ENCODE assay signal across 8 cellular contexts in the genomic region with DNA sequence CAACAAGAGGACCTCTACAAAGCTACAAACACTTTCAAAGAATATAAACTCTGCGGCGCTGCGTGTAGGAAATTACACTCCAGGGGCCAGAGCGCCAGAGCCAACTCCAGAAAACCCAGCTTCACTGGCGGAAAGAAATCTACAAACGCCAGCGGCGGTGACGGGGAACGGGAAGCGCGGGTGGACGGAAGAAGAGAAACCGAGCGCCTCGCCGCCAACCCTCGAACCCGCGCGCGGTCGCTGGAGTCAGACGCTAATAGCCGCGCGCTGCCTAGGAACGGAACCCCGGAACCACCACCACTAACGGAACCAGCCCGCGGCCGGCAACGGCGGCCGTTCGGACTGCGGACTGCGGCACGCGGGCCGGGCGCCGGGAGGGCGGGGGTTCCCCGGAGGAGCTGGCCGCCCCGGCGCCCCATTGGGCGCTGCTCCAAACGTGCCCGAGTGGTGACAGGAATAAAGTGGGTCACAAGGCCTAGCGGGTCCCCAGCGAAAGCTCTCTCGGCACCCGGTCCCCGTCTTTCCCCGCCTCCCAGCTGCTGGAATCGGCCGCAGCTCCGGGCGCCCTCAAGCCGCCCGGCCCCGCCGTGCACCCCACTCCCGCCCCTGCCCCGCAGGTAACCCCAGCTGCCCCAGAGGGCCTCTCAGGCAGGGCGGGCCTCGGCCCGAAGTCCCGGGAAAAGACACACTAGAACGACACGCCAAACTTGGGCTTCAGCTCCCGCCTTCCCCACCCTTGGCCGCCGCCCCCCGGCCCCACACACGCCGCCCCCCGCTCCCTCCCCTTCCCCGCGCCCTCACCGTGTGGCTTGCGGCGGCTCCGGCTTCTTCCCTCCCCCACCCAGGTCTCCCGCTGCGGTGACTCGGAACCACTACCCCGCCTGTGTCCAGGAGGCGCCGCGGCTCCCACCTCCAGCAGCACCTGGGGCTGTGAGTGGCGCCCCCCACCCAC. TPM values are rescaled to one million over a fixed set of nuclear protein-coding genes. Genes with fewer than 3 reads are reported as not detected.
DNase-seq lines count a peak whose midpoint lies in the region; ATAC-seq, FAIRE-seq and TF ChIP-seq lines count a peak whose summit lies in the region.

No MANE protein-coding gene starts in this region.

- H3K9ac ChIP-seq in astrocyte (ENCODE audit: low read length) = peak overlapping the region; percentile 90

- no peaks in the 10 kb centered on the region for H3K27me3 Mint-ChIP-seq in astrocyte (ENCODE audit: low read depth, unreplicated experiment)

- H3K4me1 ChIP-seq in astrocyte (ENCODE audit: insufficient read depth, low read length) (peaks cover 27% of the 10 kb centered on the region), hepatocyte (ENCODE audit: insufficient read depth) (peaks cover 31% of the 10 kb centered on the region)

- H3K9me2 ChIP-seq in hepatocyte (replicated peaks; ENCODE audit: insufficient read depth) = no peaks in the 10 kb centered on the region

- peak overlapping the region; percentile 92 for H3K27ac Mint-ChIP-seq in astrocyte (ENCODE audit: unreplicated experiment)

- H4K20me1 ChIP-seq in astrocyte (ENCODE audit: insufficient read depth, low read length) (peaks cover 26% of the 10 kb centered on the region), hepatocyte (ENCODE audit: insufficient read depth, poor library complexity, severe bottlenecking) (peaks cover 12% of the 10 kb centered on the region)

- H3K27me3 ChIP-seq in astrocyte (ENCODE audit: insufficient read depth, low read length) = no peaks in the 10 kb centered on the region
- no peaks in the 10 kb centered on the region for H3K27me3 ChIP-seq in hepatocyte

- H3K4me3 ChIP-seq in astrocyte (ENCODE audit: insufficient read depth, low read depth, low read length) = peak overlapping the region; percentile 88
- H3K4me3 ChIP-seq in hepatocyte = peak overlapping the region; percentile 70
- peak overlapping the region; percentile 80 for H3K4me3 ChIP-seq in retinal pigment epithelial cell (ENCODE audit: low read length)

- no peaks in the 10 kb centered on the region for H3K9me3 Mint-ChIP-seq in astrocyte (ENCODE audit: unreplicated experiment)

- no peak for FAIRE-seq in astrocyte (lab: Jason Lieb, UNC)
- FAIRE-seq in D721Med (lab: Jason Lieb, UNC) = no peak

- no peaks in the 10 kb centered on the region for H3K36me3 Mint-ChIP-seq in astrocyte (ENCODE audit: low read depth, unreplicated experiment)

- ATAC-seq in HG02852 (IDR thresholded peaks at IDR 0.05; ENCODE audit: unreplicated experiment) = peak; percentile 38

- peak overlapping the region; percentile 50 for H2AFZ ChIP-seq in astrocyte (ENCODE audit: low read depth, low read length)
- peak overlapping the region; percentile 90 for H2AFZ ChIP-seq in hepatocyte

- TF ChIP-seq POLR2A in GM15510 (IDR thresholded peaks at IDR 0.05; ENCODE audit: borderline replicate concordance, extremely low read depth, insufficient read length) = peak; percentile 57

- H3K79me2 ChIP-seq in astrocyte (ENCODE audit: insufficient read depth, low read length) (peaks cover 39% of the 10 kb centered on the region), hepatocyte (peaks cover 44% of the 10 kb centered on the region)

- H3K4me3 Mint-ChIP-seq in astrocyte (ENCODE audit: unreplicated experiment) = peak overlapping the region; percentile 93

- under 1% methylated on average over 37 of the region's 95 CpGs for WGBS in hepatocyte (ENCODE audit: low lambda C conversion rate, missing lambda C conversion rate)

- DNase-seq in NCI-H1694 treated with DMSO at 0.1 percent for 48 hours (lab: John Stamatoyannopoulos, UW) = peak; percentile 46
- DNase-seq in T-helper 22 cell (ENCODE audit: low read depth) = peak; percentile 60
- DNase-seq in astrocyte (ENCODE audit: low read depth) = peak; percentile 41
- DNase-seq in hepatocyte (ENCODE audit: low spot score) = peak; percentile 87
- no peak for DNase-seq in retinal pigment epithelial cell (ENCODE audit: low read depth)
- no peak for DNase-seq in D721Med (ENCODE audit: insufficient read length, low spot score)

- H3K9me3 ChIP-seq in astrocyte (ENCODE audit: insufficient read depth, low read depth, low read length) (no peaks in the 10 kb centered on the region), hepatocyte (ENCODE audit: low read depth) (no peaks in the 10 kb centered on the region)

- H3K36me3 ChIP-seq in astrocyte (ENCODE audit: insufficient read depth, low read length) (no peaks in the 10 kb centered on the region), hepatocyte (replicated peaks; ENCODE audit: insufficient read depth, low read depth) (no peaks in the 10 kb centered on the region)

- H3K4me1 Mint-ChIP-seq in astrocyte (ENCODE audit: low read depth, unreplicated experiment) = peaks cover 38% of the 10 kb centered on the region

- no peak for TF ChIP-seq CTCF in astrocyte (IDR thresholded peaks at IDR 0.05; ENCODE audit: insufficient read depth, low read depth, low read length)
- no peak for TF ChIP-seq CTCF in hepatocyte (IDR thresholded peaks at IDR 0.05; ENCODE audit: poor library complexity)
- no peak for TF ChIP-seq CTCF in retinal pigment epithelial cell (conservative IDR thresholded peaks at IDR 0.05; ENCODE audit: low read depth, low read length)
- TF ChIP-seq CTCF in D721Med (IDR thresholded peaks at IDR 0.05; ENCODE audit: insufficient read depth, missing control alignments) = no peak

- H3K4me2 ChIP-seq in astrocyte (ENCODE audit: low read length) (peak overlapping the region; percentile 94), hepatocyte (peak overlapping the region; percentile 87)

- H3K27ac ChIP-seq in astrocyte (ENCODE audit: low read depth, low read length) (peak overlapping the region; percentile 92), hepatocyte (peak overlapping the region; percentile 96)

RNA-seq across cellular contexts. Expression of a gene that starts 0.8 kb away (rescaled TPM):
- total RNA-seq in astrocyte (20.4 and 21.4 TPM in 2 replicates), hepatocyte (26.2 and 29.3 TPM in 2 replicates)
- polyA plus RNA-seq in hepatocyte = 9.6 and 10.4 TPM in 2 replicates

RNA-seq across cellular contexts. Expression of a gene that starts 46.1 kb away (rescaled TPM):
- total RNA-seq in astrocyte (not detected in 2 replicates), hepatocyte (not detected in 2 replicates)
- polyA plus RNA-seq in hepatocyte = not detected in 2 replicates

Comparison
In these comparisons a context has a peak if more than half of its experiments do, and no peak if none do; other contexts are left out.
1. DNase-seq: peak in NCI-H1694 treated with DMSO at 0.1 percent for 48 hours (single experiment), T-helper 22 cell (single experiment), astrocyte (single experiment) and hepatocyte (single experiment); none in retinal pigment epithelial cell (single experiment) and D721Med (single experiment).
2. Peak in every context shown above with its lines, with median percentiles within 50 percentile points of each other: H3K4me3 ChIP-seq.